Comparison of ENCODE assay signal across 23 cellular contexts in genomic region chr2:167905668-167906067, GRCh38.
DNase-seq lines count a peak whose midpoint lies in the region; ATAC-seq, FAIRE-seq and TF ChIP-seq lines count a peak whose summit lies in the region.
"Had no signal": no experiment of that assay in that cellular context is flagged by ENCODE, and none has a peak within 500 bp of the region (broad histone marks: within the 10 kb centered on the region; RNA-seq: fewer than 3 reads in every experiment).

No MANE protein-coding gene starts in this region.

- ATAC-seq in A549 (no peak), K562 (no peak), left lobe of liver (no peak), GM19328 (IDR thresholded peaks at IDR 0.05; ENCODE audit: unreplicated experiment) (no peak)
- ATAC-seq: CD8-positive, alpha-beta T cell had no signal

- H3K4me1 ChIP-seq in A549: no peaks in the 10 kb centered on the region
- H3K4me1 ChIP-seq in K562 (replicated peaks in 1 of 2; ENCODE audit: control insufficient read depth in 2 of 2, insufficient read depth in 2 of 2, low read length in 2 of 2): no peaks in the 10 kb centered on the region
- H3K4me1 ChIP-seq: BLaER1, Caco-2, HAP-1 had no signal

- BruUV-seq in K562 (replicated peaks; lab: Mats Ljungman, UMichigan): no TSS peak
- no TSS peak for BruUV-seq in MCF 10A (replicated peaks; lab: Mats Ljungman, UMichigan)

- peak; percentile 35 for DNase-seq in NCI-H82 (lab: John Stamatoyannopoulos, UW)
- no peak for DNase-seq in NCI-H82 treated with DMSO at 0.1 percent for 48 hours (lab: John Stamatoyannopoulos, UW; ENCODE audit: unreplicated experiment)
- DNase-seq in A549 (ENCODE audit: low read depth in 1 of 2, low spot score in 1 of 2): no peak
- peak; percentile 52 for DNase-seq in NCI-H2227 (lab: John Stamatoyannopoulos, UW; ENCODE audit: unreplicated experiment)
- no peak for DNase-seq in K562 (ENCODE audit: extremely low read depth in 1 of 4, low spot score in 3 of 4)
- no peak for DNase-seq in left lobe of liver (ENCODE audit: low spot score)
- no peak for DNase-seq in MCF 10A (ENCODE audit: unreplicated experiment)
- DNase-seq: Caco-2; CD4-positive, CD25-positive, alpha-beta regulatory T cell; CD8-positive, alpha-beta T cell; DMS153; DND-41; GOT3; HFFc6 had no signal

- no peaks in the 10 kb centered on the region for H3K36me3 Mint-ChIP-seq in MCF 10A (ENCODE audit: insufficient read depth, unreplicated experiment)
- H3K36me3 Mint-ChIP-seq: CD4-positive, CD25-positive, alpha-beta regulatory T cell; CD8-positive, alpha-beta T cell had no signal

- POLR2A ChIA-PET in A549 (lab: Yijun Ruan, JAX): no interaction called here
- POLR2A ChIA-PET in K562 (lab: Yijun Ruan, JAX): interaction anchor here (1.1 to 4.5 kb wide), 3 partner anchors 17 to 53 kb away, joined by 3 to 29 read pairs (median 4); no protein-coding TSS in a partner anchor
- POLR2A ChIA-PET in MCF 10A (lab: Yijun Ruan, JAX): no interaction called here

- H3K27ac Mint-ChIP-seq in MCF 10A (ENCODE audit: low read depth, unreplicated experiment): no peak overlapping the region
- H3K27ac Mint-ChIP-seq: CD4-positive, CD25-positive, alpha-beta regulatory T cell; CD8-positive, alpha-beta T cell; HFFc6 had no signal

- no peak for TF ChIP-seq CTCF in A549 (IDR thresholded peaks at IDR 0.05)
- no peak for TF ChIP-seq CTCF in K562 (IDR thresholded peaks at IDR 0.05 in 2 of 3, conservative IDR thresholded peaks at IDR 0.05 in 1 of 3; ENCODE audit: insufficient read depth in 2 of 3, low read depth in 1 of 3, low read length in 3 of 3)
- no peak for TF ChIP-seq CTCF in MCF 10A (IDR thresholded peaks at IDR 0.05; ENCODE audit: unreplicated experiment)

- H3K4me2 ChIP-seq in A549: no peak overlapping the region
- H3K4me2 ChIP-seq in K562 (ENCODE audit: insufficient read depth, low read length): no peak overlapping the region
- H3K4me2 ChIP-seq: BLaER1 had no signal

- no peaks in the 10 kb centered on the region for H3K9me3 Mint-ChIP-seq in MCF 10A (ENCODE audit: unreplicated experiment)
- H3K9me3 Mint-ChIP-seq: CD4-positive, CD25-positive, alpha-beta regulatory T cell; CD8-positive, alpha-beta T cell had no signal

- no peak overlapping the region for H3K9ac ChIP-seq in K562 (ENCODE audit: insufficient read depth in 1 of 2, low read depth in 2 of 2, low read length in 2 of 2)
- H3K9ac ChIP-seq: BLaER1 had no signal

- H3K27ac ChIP-seq in A549: no peak overlapping the region
- no peak overlapping the region for H3K27ac ChIP-seq in K562 (ENCODE audit: extremely low read depth, low read depth, low read length)
- H3K27ac ChIP-seq: 22Rv1, BLaER1, C4-2B had no signal

- TF ChIP-seq EP300 in A549 (IDR thresholded peaks at IDR 0.05): no peak
- no peak for TF ChIP-seq EP300 in K562 (IDR thresholded peaks at IDR 0.05; ENCODE audit: low read length)

- no peaks in the 10 kb centered on the region for H3K9me1 ChIP-seq in K562 (ENCODE audit: control insufficient read depth, insufficient read depth, low read length)

- in situ Hi-C loops in K562 (cut with MboI): no loop called here

- H3K4me1 Mint-ChIP-seq in MCF 10A (ENCODE audit: insufficient read depth, unreplicated experiment): no peaks in the 10 kb centered on the region

- intact Hi-C loops in K562 (cut with micrococcal nuclease): no loop called here
- intact Hi-C loops in MCF 10A (cut with micrococcal nuclease): no loop called here

- no peaks in the 10 kb centered on the region for H4K20me1 ChIP-seq in K562 (replicated peaks; ENCODE audit: control insufficient read depth, insufficient read depth, low read length)
- H4K20me1 ChIP-seq: BLaER1 had no signal

- H2AFZ ChIP-seq in K562 (ENCODE audit: low read depth, low read length): no peak overlapping the region

- H3K79me2 ChIP-seq in K562 (ENCODE audit: control insufficient read depth, insufficient read depth, low read length): peaks cover 86% of the 10 kb centered on the region

- CTCF ChIA-PET in A549 (lab: Yijun Ruan, JAX): no interaction called here
- CTCF ChIA-PET in K562 (lab: Yijun Ruan, JAX; ENCODE audit: low intra/inter-chr PET ratio): no interaction called here
- CTCF ChIA-PET in MCF 10A (lab: Yijun Ruan, JAX): interaction anchor here (0.6 to 1.0 kb wide), 4 partner anchors 33 to 924 kb away, joined by 3 to 9 read pairs (median 4); no protein-coding TSS in a partner anchor

- H3K36me3 ChIP-seq in K562 (ENCODE audit: control insufficient read depth, insufficient read depth, low read length): peaks cover 92% of the 10 kb centered on the region
- H3K36me3 ChIP-seq: BLaER1, HAP-1 had no signal

- no peak for FAIRE-seq in A549 (lab: Jason Lieb, UNC)
- FAIRE-seq in K562 (lab: Jason Lieb, UNC): no peak
- FAIRE-seq: A204.1, G401.6, GM12892, H54 had no signal

- H3K4me3 ChIP-seq in A549 (no peak overlapping the region), K562 (no peak overlapping the region)
- H3K4me3 ChIP-seq: BLaER1, HAP-1 had no signal

- WGBS in A549 (ENCODE audit: missing lambda C conversion rate): 67% methylated on average over 14 of the region's 14 CpGs
- 87% methylated on average over 14 of the region's 14 CpGs for WGBS in K562 (ENCODE audit: insufficient coverage, low coverage, missing lambda C conversion rate)

- TF ChIP-seq POLR2A in A549 (IDR thresholded peaks at IDR 0.05; ENCODE audit: low read length): no peak
- no peak for TF ChIP-seq POLR2A in K562 (conservative IDR thresholded peaks at IDR 0.05)

- H3K4me3 Mint-ChIP-seq in MCF 10A (ENCODE audit: unreplicated experiment): no peak overlapping the region
- H3K4me3 Mint-ChIP-seq: CD4-positive, CD25-positive, alpha-beta regulatory T cell; CD8-positive, alpha-beta T cell; HFFc6 had no signal

- peaks cover 38% of the 10 kb centered on the region for H3K27me3 Mint-ChIP-seq in MCF 10A (ENCODE audit: insufficient read depth, unreplicated experiment)

- no peaks in the 10 kb centered on the region for H3K9me3 ChIP-seq in A549
- H3K9me3 ChIP-seq in K562 (replicated peaks; ENCODE audit: control insufficient read depth, insufficient read depth, low read depth, low read length): no peaks in the 10 kb centered on the region
- H3K9me3 ChIP-seq: BLaER1, Caco-2, HAP-1 had no signal

- no peak for TF ChIP-seq RAD21 in A549 (conservative IDR thresholded peaks at IDR 0.05 in 1 of 2, IDR thresholded peaks at IDR 0.05 in 1 of 2)
- TF ChIP-seq RAD21 in K562 (CRISPR knock-in tag; conservative IDR thresholded peaks at IDR 0.05 in 1 of 2, IDR thresholded peaks at IDR 0.05 in 1 of 2): no peak

- H3K27me3 ChIP-seq in K562 (ENCODE audit: control insufficient read depth in 2 of 2, insufficient read depth in 2 of 2, low read length in 2 of 2): no peaks in the 10 kb centered on the region
- H3K27me3 ChIP-seq: BLaER1 had no signal

TF ChIP-seq in A549, 52 proteins besides CTCF, POLR2A, EP300 and RAD21:
- TF ChIP-seq PHF8 (IDR thresholded peaks at IDR 0.05; ENCODE audit: borderline replicate concordance, low read depth) (no peak), MAFK (IDR thresholded peaks at IDR 0.05; ENCODE audit: partially characterized antibody) (peak; percentile 39)
TF ChIP-seq in A549: peak in this region for 1.

TF ChIP-seq in K562, 482 proteins besides CTCF, POLR2A, EP300 and RAD21:
- TF ChIP-seq DLX4 (CRISPR knock-in tag; IDR thresholded peaks at IDR 0.05) (no peak), ZNF3 (CRISPR knock-in tag; IDR thresholded peaks at IDR 0.05) (no peak), C11orf30 (IDR thresholded peaks at IDR 0.05; ENCODE audit: low read depth) (peak; percentile 44; the same call in 1 of the 2 replicates), ZBTB9 (CRISPR knock-in tag; IDR thresholded peaks at IDR 0.05) (no peak), ZNF316 (IDR thresholded peaks at IDR 0.05) (peak; percentile 70)

Comparison
In these comparisons a context has a peak if more than half of its experiments do, and no peak if none do; other contexts are left out.
1. DNase-seq: peak in NCI-H82 (single experiment) and NCI-H2227 (single experiment); none in NCI-H82 treated with DMSO at 0.1 percent for 48 hours (single experiment), A549 (0 of 2), K562 (0 of 4), left lobe of liver (single experiment) and MCF 10A (single experiment).